ENCODE assay signal across 8 cellular contexts in the genomic region with DNA sequence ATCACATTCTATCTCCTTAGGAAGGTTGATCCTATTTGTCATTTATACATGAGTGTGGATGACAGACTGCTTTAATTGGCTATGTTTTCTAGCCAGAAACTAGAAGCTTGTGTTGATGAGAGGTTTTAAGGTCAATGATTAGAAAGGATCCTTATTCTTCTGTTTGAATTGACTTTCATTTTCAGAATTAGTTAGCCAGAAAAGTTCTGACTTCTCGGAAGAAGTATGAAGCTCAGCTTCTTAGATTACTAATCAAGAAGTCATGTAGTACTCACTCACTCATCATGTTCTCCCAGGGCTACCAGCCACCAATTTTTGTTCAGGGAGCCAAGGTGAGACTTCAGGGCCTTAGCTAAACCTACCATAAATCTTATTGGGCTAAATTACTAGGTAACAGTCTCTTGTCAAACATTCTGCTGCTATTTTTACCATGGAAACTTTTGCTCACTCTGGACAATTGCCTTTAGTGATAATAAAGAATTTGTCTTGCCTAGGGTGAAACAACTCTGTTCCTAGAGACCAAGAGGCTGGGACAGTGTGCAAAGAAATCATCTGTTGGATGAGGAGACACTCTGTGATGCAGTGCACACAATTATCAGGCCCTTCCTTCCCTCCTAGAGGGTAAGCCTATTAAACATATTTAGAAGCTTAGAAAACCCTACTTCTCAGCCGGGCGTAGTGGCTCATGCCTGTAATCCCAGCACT.
DNase-seq lines count a peak whose midpoint lies in the region; ATAC-seq and TF ChIP-seq lines count a peak whose summit lies in the region.

No MANE protein-coding gene starts in this region.

- BruUV-seq in OCI-LY7 (replicated peaks; lab: Mats Ljungman, UMichigan) = no TSS peak

- DNase-seq in sigmoid colon = no peak
- no peak for DNase-seq in activated gamma-delta T cell (lab: John Stamatoyannopoulos, UW)
- no peak for DNase-seq in OCI-LY7 (ENCODE audit: low spot score)
- DNase-seq in T1000 (lab: John Stamatoyannopoulos, UW) = no peak
- no peak for DNase-seq in DMS153 treated with DMSO at 0.1 percent for 48 hours (lab: John Stamatoyannopoulos, UW; ENCODE audit: unreplicated experiment)

- H3K79me2 ChIP-seq in OCI-LY3 (ENCODE audit: low read length) (no peaks in the 10 kb centered on the region), OCI-LY7 (ENCODE audit: insufficient read depth, low read depth, low read length) (no peaks in the 10 kb centered on the region)

- H3K4me2 ChIP-seq in OCI-LY3 (ENCODE audit: low read length) (peak overlapping the region; percentile 54), OCI-LY7 (ENCODE audit: low read length) (no peak overlapping the region)

- no peak for TF ChIP-seq EP300 in sigmoid colon (IDR thresholded peaks at IDR 0.05)

- no peak for TF ChIP-seq CTCF in OCI-LY3 (IDR thresholded peaks at IDR 0.05; ENCODE audit: low read depth, low read length)
- TF ChIP-seq CTCF in sigmoid colon (IDR thresholded peaks at IDR 0.05) = no peak
- no peak for TF ChIP-seq CTCF in OCI-LY7 (conservative IDR thresholded peaks at IDR 0.05; ENCODE audit: low read length)

- H3K9me3 ChIP-seq in OCI-LY3 (ENCODE audit: insufficient read depth, low read length) = no peaks in the 10 kb centered on the region
- no peaks in the 10 kb centered on the region for H3K9me3 ChIP-seq in sigmoid colon
- H3K9me3 ChIP-seq in OCI-LY7 (ENCODE audit: low read length) = no peaks in the 10 kb centered on the region

- H3K9ac ChIP-seq in OCI-LY3 (ENCODE audit: low read length) = peak overlapping the region; percentile 69

- peaks cover 58% of the 10 kb centered on the region for H3K4me1 ChIP-seq in OCI-LY3 (ENCODE audit: low read length)
- peaks cover 0 to 19% (median 11%) of the 10 kb centered on the region in 4 donors for H3K4me1 ChIP-seq in sigmoid colon
- H3K4me1 ChIP-seq in OCI-LY7 (ENCODE audit: insufficient read depth, low read length, poor library complexity, severe bottlenecking) = no peaks in the 10 kb centered on the region

- H4K20me1 ChIP-seq in OCI-LY3 (ENCODE audit: insufficient read depth, low read length) = no peaks in the 10 kb centered on the region
- no peaks in the 10 kb centered on the region for H4K20me1 ChIP-seq in OCI-LY7 (ENCODE audit: insufficient read depth, low read length)

- ATAC-seq in GM18508 (IDR thresholded peaks at IDR 0.05; ENCODE audit: insufficient read depth, unreplicated experiment) (peak; percentile 80), GM21723 (IDR thresholded peaks at IDR 0.05; ENCODE audit: unreplicated experiment) (peak; percentile 88)

- H3K27ac ChIP-seq in OCI-LY3 (ENCODE audit: low read length) (peak overlapping the region; percentile 96), sigmoid colon (peak overlapping the region in 3 of 4 donors; percentile 13 to 30 (median 26)), OCI-LY7 (ENCODE audit: low read depth, low read length, poor library complexity, severe bottlenecking) (no peak overlapping the region)

- POLR2A ChIA-PET in OCI-LY7 (lab: Charles Lee) = interaction anchor here (0.7 to 2.0 kb wide), 5 partner anchors 9 to 154 kb away, joined by 3 to 10 read pairs (median 4); no protein-coding TSS in a partner anchor

- TF ChIP-seq POLR2A in sigmoid colon (IDR thresholded peaks at IDR 0.05) = no peak

- 0 out of 2 replicates have a peak overlapping the region, but pooled peaks have one; percentile 11 for H2AFZ ChIP-seq in OCI-LY3 (ENCODE audit: low read depth, low read length)
- H2AFZ ChIP-seq in OCI-LY7 (ENCODE audit: low read length) = no peak overlapping the region

- H3K36me3 ChIP-seq in OCI-LY3 (replicated peaks; ENCODE audit: low read depth, low read length) = peaks cover 5% of the 10 kb centered on the region
- no peaks in the 10 kb centered on the region for H3K36me3 ChIP-seq in sigmoid colon
- no peaks in the 10 kb centered on the region for H3K36me3 ChIP-seq in OCI-LY7 (ENCODE audit: insufficient read depth, low read length)

- intact Hi-C loops in sigmoid colon (cut with DNase I) (no loop called here), OCI-LY7 (cut with micrococcal nuclease; ENCODE audit: unreplicated experiment) (no loop called here)

- no peaks in the 10 kb centered on the region for H3K9me2 ChIP-seq in OCI-LY7 (ENCODE audit: insufficient read depth, low read length)

- peak overlapping the region; percentile 42 for H3K4me3 ChIP-seq in OCI-LY3 (ENCODE audit: low read length)
- no peak overlapping the region for H3K4me3 ChIP-seq in sigmoid colon
- no peak overlapping the region for H3K4me3 ChIP-seq in OCI-LY7 (ENCODE audit: low read depth, low read length, poor library complexity, severe bottlenecking)

- CTCF ChIA-PET in OCI-LY7 (lab: Charles Lee; ENCODE audit: unreplicated experiment) = no interaction called here

- H3K27me3 ChIP-seq in OCI-LY3 (ENCODE audit: low read depth, low read length) (no peaks in the 10 kb centered on the region), sigmoid colon (no peaks in the 10 kb centered on the region)

- 82 to 85% methylated on average over 3 of the region's 3 CpGs for WGBS in sigmoid colon, 2 donors
